In the genomic region with DNA sequence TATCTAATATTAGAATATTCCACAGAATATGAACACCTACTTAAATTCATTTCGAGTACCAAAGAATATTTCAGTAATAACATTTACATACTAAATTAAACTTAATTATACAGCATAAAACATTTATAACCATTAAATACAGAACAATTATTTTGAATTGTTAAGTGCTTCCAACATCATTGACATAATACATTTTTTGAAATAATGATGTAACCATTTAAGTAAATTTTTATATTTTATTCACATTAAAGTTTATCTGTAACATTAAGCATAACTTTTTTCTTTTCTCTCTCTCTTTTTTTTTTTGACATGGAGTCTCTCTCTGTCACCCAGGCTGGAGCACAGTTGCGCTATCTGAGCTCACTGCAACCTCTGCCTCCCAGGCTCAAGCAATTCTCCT, we compare ENCODE assay signal across 36 cellular contexts. TPM values are rescaled to one million over a fixed set of nuclear protein-coding genes. Genes with fewer than 3 reads are reported as not detected.
"Had no signal": no experiment of that assay in that cellular context is flagged by ENCODE, and none has a peak within 500 bp of the region (broad histone marks: within the 10 kb centered on the region; RNA-seq: fewer than 3 reads in every experiment).

No MANE protein-coding gene starts in this region.

- H3K4me1 ChIP-seq: adrenal gland had no signal

- H3K36me3 ChIP-seq: adrenal gland, cardiac muscle cell had no signal

- H3K9me3 ChIP-seq: adrenal gland had no signal

- DNase-seq: activated B cell treated with CpG ODN at 0.5 μM for 24 hours; activated CD4-positive, alpha-beta memory T cell treated with anti-CD3 and anti-CD28 coated beads for 36 hours; activated CD4-positive, alpha-beta T cell treated with anti-CD3 and anti-CD28 coated beads for 4 hours; activated CD4-positive, alpha-beta T cell treated with anti-CD3 and anti-CD28 coated beads, Interleukin-2, amount 10 ng/mL, durations not matched to agents 24 days and 14 days; activated CD4-positive, alpha-beta T cell treated with anti-CD3 and anti-CD28 coated beads, Interleukin-2, amount 50 U/mL, for 1 hour; activated CD4-positive, alpha-beta T cell treated with anti-CD3 and anti-CD28 coated beads, Interleukin-2, amount 50 U/mL, for 4 hours; activated CD4-positive, CD25-positive, alpha-beta regulatory T cell treated with anti-CD3 and anti-CD28 coated beads, Interleukin-2, amount 50 U/mL, for 72 hours; activated CD8-positive, alpha-beta memory T cell treated with anti-CD3 and anti-CD28 coated beads, Interleukin-2, amount 50 U/mL, for 4 hours; activated CD8-positive, alpha-beta T cell treated with anti-CD3 and anti-CD28 coated beads for 36 hours; activated effector memory CD4-positive, alpha-beta T cell treated with anti-CD3 and anti-CD28 coated beads, Interleukin-2, amount 50 U/mL, for 16 hours; activated gamma-delta T cell treated with Interleukin-2 at 50 U/mL for 16 hours; activated naive CD4-positive, alpha-beta T cell; activated naive CD4-positive, alpha-beta T cell treated with anti-CD3 and anti-CD28 coated beads for 36 hours; activated naive CD4-positive, alpha-beta T cell treated with anti-CD3 and anti-CD28 coated beads, Interleukin-2, amount 50 U/mL, for 16 hours; activated naive CD8-positive, alpha-beta T cell treated with anti-CD3 and anti-CD28 coated beads for 36 hours; activated T-cell treated with anti-CD3 and anti-CD28 coated beads for 4 hours; activated T-cell treated with anti-CD3 and anti-CD28 coated beads, Interleukin-2, amount 50 U/mL, for 1 hour; activated T-cell treated with anti-CD3 and anti-CD28 coated beads, Interleukin-2, amount 50 U/mL, for 4 hours; activated T-cell treated with anti-CD3 and anti-CD28 coated beads, Interleukin-2, amount 50 U/mL, for 72 hours; adrenal gland; amniotic stem cell; aorta; caudate nucleus; cerebellar nuclear complex; T-helper 1 cell; T-helper 2 cell; T-helper 9 cell had no signal

- H3K4me3 ChIP-seq: adrenal gland, cardiac muscle cell had no signal

- H3K27me3 ChIP-seq: adrenal gland, cardiac muscle cell had no signal

- ATAC-seq: activated CD8-positive, alpha-beta T cell treated with anti-CD3 and anti-CD28 coated beads for 36 hours; activated naive CD4-positive, alpha-beta T cell treated with anti-CD3 and anti-CD28 coated beads, Interleukin-2, amount 50 U/mL, for 72 hours; activated T-cell treated with anti-CD3 and anti-CD28 coated beads, Interleukin-2, amount 50 U/mL, for 4 hours; activated T-cell treated with anti-CD3 and anti-CD28 coated beads, Interleukin-2, amount 50 U/mL, for 72 hours; activated T-helper 17 cell treated with anti-CD3 and anti-CD28 coated beads, Interleukin-2, amount 50 U/mL, for 72 hours had no signal

- FAIRE-seq: bronchial epithelial cell, TTC549 had no signal

- H3K27ac ChIP-seq: adrenal gland, cardiac muscle cell, VCaP had no signal

RNA-seq across cellular contexts. Expression of gene FUT9, which starts 44.5 kb away (rescaled TPM):
- total RNA-seq: activated B cell treated with CpG ODN at 0.5 μM for 24 hours; activated CD4-positive, alpha-beta memory T cell treated with anti-CD3 and anti-CD28 coated beads for 36 hours; activated CD4-positive, alpha-beta T cell treated with anti-CD3 and anti-CD28 coated beads, Interleukin-2, amount 10 ng/mL, durations not matched to agents 24 days and 14 days; activated CD8-positive, alpha-beta memory T cell treated with anti-CD3 and anti-CD28 coated beads for 36 hours; activated CD8-positive, alpha-beta T cell treated with anti-CD3 and anti-CD28 coated beads for 36 hours; activated naive CD4-positive, alpha-beta T cell treated with anti-CD3 and anti-CD28 coated beads for 36 hours; activated naive CD4-positive, alpha-beta T cell treated with anti-CD3 and anti-CD28 coated beads, Interleukin-2, amount 50 U/mL, for 72 hours; activated naive CD8-positive, alpha-beta T cell treated with anti-CD3 and anti-CD28 coated beads for 36 hours; activated T-cell treated with anti-CD3 and anti-CD28 coated beads, Interleukin-2, amount 50 U/mL, for 4 hours; activated T-cell treated with anti-CD3 and anti-CD28 coated beads, Interleukin-2, amount 50 U/mL, for 72 hours; activated T-helper 1 cell treated with anti-CD3 and anti-CD28 coated beads, Interleukin-12 subunit alpha, Interleukin-12 subunit beta, Interleukin-2, Interleukin-4 antibody, amounts not matched to agents 30 ng/mL and 10 ng/mL and 1 ng/mL, durations not matched to agents 14 hours and 24 hours and 36 hours; activated T-helper 17 cell treated with anti-CD3 and anti-CD28 coated beads, Interleukin-2, amount 50 U/mL, for 72 hours; aorta; bronchial epithelial cell; cardiac muscle cell; chondrocyte had no signal
